ENCODE assay signal across 10 cellular contexts in genomic region chr10:35027567-35027966, GRCh38.
DNase-seq lines count a peak whose midpoint lies in the region; ATAC-seq and TF ChIP-seq lines count a peak whose summit lies in the region.
"Had no signal": no experiment of that assay in that cellular context is flagged by ENCODE, and none has a peak within 500 bp of the region (broad histone marks: within the 10 kb centered on the region; RNA-seq: fewer than 3 reads in every experiment).

No MANE protein-coding gene starts in this region.

- H3K27me3 ChIP-seq in SK-N-SH (ENCODE audit: insufficient read depth), result no peaks in the 10 kb centered on the region
- no peaks in the 10 kb centered on the region for H3K27me3 ChIP-seq in RWPE2 (ENCODE audit: insufficient read depth, poor library complexity, severe bottlenecking)
- H3K27me3 ChIP-seq in foreskin keratinocyte, result no peaks in the 10 kb centered on the region

- no peak overlapping the region for H3K4me3 ChIP-seq in SK-N-SH (ENCODE audit: low read depth in 2 of 2, low read length in 1 of 2)
- H3K4me3 ChIP-seq in RWPE2 (ENCODE audit: severe bottlenecking), result no peak overlapping the region

- DNase-seq in SK-N-SH (peak; percentile 32), RWPE2 (ENCODE audit: low spot score) (no peak), foreskin keratinocyte (no peak), type B pancreatic cell (ENCODE audit: extremely low spot score, unreplicated experiment) (no peak), T-helper 1 cell (no peak), RPMI8226 (no peak)
- DNase-seq: Calu3, T1000 had no signal

- peaks cover 5% of the 10 kb centered on the region for H3K36me3 Mint-ChIP-seq in type B pancreatic cell

- no peak for ATAC-seq in SK-N-SH treated with all-trans-retinoic acid at 6 μM for 48 hours
- no peak for ATAC-seq in RWPE2 (ENCODE audit: low read depth)
- ATAC-seq in foreskin keratinocyte, result no peak
- ATAC-seq in HG02642 (IDR thresholded peaks at IDR 0.05; ENCODE audit: poor library complexity, unreplicated experiment), result no peak

- no peak overlapping the region for H3K9ac ChIP-seq in SK-N-SH

- H3K4me2 ChIP-seq in SK-N-SH, result no peak overlapping the region

- POLR2A ChIA-PET in SK-N-SH (lab: Yijun Ruan, JAX), result no interaction called here

- TF ChIP-seq RAD21 in SK-N-SH (IDR thresholded peaks at IDR 0.05; ENCODE audit: low read length), result peak; percentile 49

- no peaks in the 10 kb centered on the region for H3K9me3 Mint-ChIP-seq in type B pancreatic cell

- H3K9me3 ChIP-seq in SK-N-SH (no peaks in the 10 kb centered on the region), RWPE2 (ENCODE audit: severe bottlenecking) (no peaks in the 10 kb centered on the region)

- H3F3A ChIP-seq in SK-N-SH (replicated peaks; ENCODE audit: insufficient read depth), result peaks cover 21% of the 10 kb centered on the region

- H3K27me3 Mint-ChIP-seq in type B pancreatic cell, result no peaks in the 10 kb centered on the region

- no peak overlapping the region for H2AFZ ChIP-seq in SK-N-SH (ENCODE audit: low read depth)

- no peaks in the 10 kb centered on the region; a peak in 1 of 4 replicates for H3K4me1 ChIP-seq in SK-N-SH (ENCODE audit: control insufficient read depth in 1 of 2, insufficient read depth in 2 of 2, low read depth in 1 of 2, low read length in 1 of 2)
- H3K4me1 ChIP-seq in RWPE2 (ENCODE audit: insufficient read depth, poor library complexity, severe bottlenecking), result peaks cover 12% of the 10 kb centered on the region
- H3K4me1 ChIP-seq in foreskin keratinocyte, result no peaks in the 10 kb centered on the region

- no peaks in the 10 kb centered on the region; the same call in 1 of the 2 replicates for H3K9me2 ChIP-seq in SK-N-SH

- peak; percentile 73 for TF ChIP-seq CTCF in SK-N-SH (IDR thresholded peaks at IDR 0.05)
- peak; percentile 76 for TF ChIP-seq CTCF in RWPE2 (IDR thresholded peaks at IDR 0.05; ENCODE audit: poor library complexity, severe bottlenecking)
- TF ChIP-seq CTCF in foreskin keratinocyte (conservative IDR thresholded peaks at IDR 0.05), result peak; percentile 65
- peak; percentile 77 for TF ChIP-seq CTCF in type B pancreatic cell (conservative IDR thresholded peaks at IDR 0.05)

- no peak overlapping the region for H3K4me3 Mint-ChIP-seq in type B pancreatic cell

- no peaks in the 10 kb centered on the region for H4K20me1 ChIP-seq in SK-N-SH (ENCODE audit: insufficient read depth)

- H3K79me2 ChIP-seq in SK-N-SH (ENCODE audit: insufficient read depth), result no peaks in the 10 kb centered on the region

- no peaks in the 10 kb centered on the region for H3K4me1 Mint-ChIP-seq in type B pancreatic cell (ENCODE audit: unreplicated experiment)

- CTCF ChIA-PET in SK-N-SH (lab: Yijun Ruan, JAX), result interaction anchor here (0.6 to 5.0 kb wide), 19 partner anchors 10 to 372 kb away, joined by 3 to 27 read pairs (median 4); no protein-coding TSS in a partner anchor

- no peak for TF ChIP-seq EP300 in SK-N-SH (IDR thresholded peaks at IDR 0.05; ENCODE audit: borderline replicate concordance in 1 of 2, low read depth in 1 of 2, low read length in 1 of 2)

- H3K27ac ChIP-seq in SK-N-SH (ENCODE audit: low read depth in 2 of 2, low read length in 1 of 2), result peak overlapping the region in 1 of 2 experiments; percentile 31; a peak in 1 of 4 replicates
- H3K27ac ChIP-seq in RWPE2 (ENCODE audit: poor library complexity, severe bottlenecking), result peak overlapping the region; percentile 62
- no peak overlapping the region for H3K27ac ChIP-seq in foreskin keratinocyte

- no peak overlapping the region for H3K27ac Mint-ChIP-seq in type B pancreatic cell

- peaks cover 67 to 74% of the 10 kb centered on the region in 2 experiments for H3K36me3 ChIP-seq in SK-N-SH (replicated peaks in 1 of 2; ENCODE audit: control insufficient read depth in 1 of 2, insufficient read depth in 2 of 2, low read length in 1 of 2)
- H3K36me3 ChIP-seq in RWPE2 (ENCODE audit: low read depth), result peaks cover 91% of the 10 kb centered on the region

TF ChIP-seq in SK-N-SH, 30 proteins besides CTCF, POLR2A, EP300 and RAD21:
- TF ChIP-seq JUND (IDR thresholded peaks at IDR 0.05) (no peak), YY1 (IDR thresholded peaks at IDR 0.05; ENCODE audit: low read depth) (no peak), SMC3 (IDR thresholded peaks at IDR 0.05; ENCODE audit: low read depth, low read length) (peak; percentile 30)
TF ChIP-seq in SK-N-SH: peak in this region for 1.

TF ChIP-seq in SK-N-SH treated with all-trans-retinoic acid at 6 μM for 48 hours, 23 proteins besides CTCF, POLR2A, EP300 and RAD21:
- TF ChIP-seq CSDC2 (CRISPR knock-in tag; IDR thresholded peaks at IDR 0.05) (no peak), SNAI2 (CRISPR knock-in tag; IDR thresholded peaks at IDR 0.05) (no peak), ZNF565 (CRISPR knock-in tag; conservative IDR thresholded peaks at IDR 0.05; ENCODE audit: low read depth) (no peak), ZFP3 (CRISPR knock-in tag; IDR thresholded peaks at IDR 0.05) (no peak), ZC3H10 (CRISPR knock-in tag; IDR thresholded peaks at IDR 0.05) (no peak), BACH2 (CRISPR knock-in tag; IDR thresholded peaks at IDR 0.05; ENCODE audit: borderline replicate concordance) (no peak), RARB (CRISPR knock-in tag; IDR thresholded peaks at IDR 0.05) (no peak), TSHZ2 (CRISPR knock-in tag; IDR thresholded peaks at IDR 0.05) (no peak), TOX (CRISPR knock-in tag; IDR thresholded peaks at IDR 0.05; ENCODE audit: borderline replicate concordance) (no peak)
